21 cellular contexts compared by ENCODE assay signal in genomic region chr2:156189143-156189542, GRCh38.
DNase-seq lines count a peak whose midpoint lies in the region; ATAC-seq and TF ChIP-seq lines count a peak whose summit lies in the region.
"Had no signal": no experiment of that assay in that cellular context is flagged by ENCODE, and none has a peak within 500 bp of the region (broad histone marks: within the 10 kb centered on the region; RNA-seq: fewer than 3 reads in every experiment).

No MANE protein-coding gene starts in this region.

- ATAC-seq in activated CD4-positive, alpha-beta T cell treated with anti-CD3 and anti-CD28 coated beads for 36 hours: no peak
- ATAC-seq: activated CD4-positive, CD25-positive, alpha-beta regulatory T cell treated with anti-CD3 and anti-CD28 coated beads, Interleukin-2, amount 50 U/mL, for 24 hours; gastrocnemius medialis; naive thymus-derived CD4-positive, alpha-beta T cell had no signal

- peak overlapping the region; percentile 45 for H3K9ac ChIP-seq in mucosa of stomach (ENCODE audit: low read length)
- H3K9ac ChIP-seq in endodermal cell (ENCODE audit: extremely low read depth, low read length, poor library complexity, severe bottlenecking): no peak overlapping the region
- H3K9ac ChIP-seq: GM23248, parathyroid adenoma had no signal

- H3K9me3 Mint-ChIP-seq in activated CD4-positive, alpha-beta T cell treated with anti-CD3 and anti-CD28 coated beads for 36 hours (ENCODE audit: low read depth): no peaks in the 10 kb centered on the region
- no peaks in the 10 kb centered on the region for H3K9me3 Mint-ChIP-seq in endodermal cell
- H3K9me3 Mint-ChIP-seq: central memory CD8-positive, alpha-beta T cell; naive thymus-derived CD4-positive, alpha-beta T cell had no signal

- CTCF ChIA-PET in activated CD4-positive, alpha-beta T cell treated with anti-CD3 and anti-CD28 coated beads for 36 hours (lab: Charles Lee): interaction anchor here (1.8 kb wide), 1 partner anchor 8 kb away, joined by 4 read pairs; no protein-coding TSS in a partner anchor

- 91 to 95% methylated on average over 6 of the region's 6 CpGs for WGBS in endodermal cell (ENCODE audit: insufficient coverage in 1 of 2, insufficient read length in 1 of 2), 2 experiments

- no peak overlapping the region for H3K4me3 Mint-ChIP-seq in activated CD4-positive, alpha-beta T cell treated with anti-CD3 and anti-CD28 coated beads for 36 hours
- no peak overlapping the region for H3K4me3 Mint-ChIP-seq in endodermal cell
- H3K4me3 Mint-ChIP-seq: central memory CD8-positive, alpha-beta T cell; naive thymus-derived CD4-positive, alpha-beta T cell had no signal

- no peaks in the 10 kb centered on the region for H3K36me3 Mint-ChIP-seq in activated CD4-positive, alpha-beta T cell treated with anti-CD3 and anti-CD28 coated beads for 36 hours (ENCODE audit: low read depth)
- peaks cover 5% of the 10 kb centered on the region for H3K36me3 Mint-ChIP-seq in endodermal cell (ENCODE audit: low read depth)
- H3K36me3 Mint-ChIP-seq: naive thymus-derived CD4-positive, alpha-beta T cell had no signal

- intact Hi-C loops in activated CD4-positive, alpha-beta T cell treated with anti-CD3 and anti-CD28 coated beads for 36 hours (cut with DNase I, micrococcal nuclease): no loop called here

- H3K27me3 ChIP-seq in mucosa of stomach (ENCODE audit: control insufficient read depth, insufficient read depth, low read length) (no peaks in the 10 kb centered on the region), endodermal cell (ENCODE audit: control insufficient read depth, insufficient read depth, low read length, poor library complexity, severe bottlenecking) (no peaks in the 10 kb centered on the region)
- H3K27me3 ChIP-seq: gastrocnemius medialis, tibial nerve had no signal

- no peak for TF ChIP-seq CTCF in endodermal cell (conservative IDR thresholded peaks at IDR 0.05)

- peaks cover 3% of the 10 kb centered on the region for H3K27me3 Mint-ChIP-seq in activated CD4-positive, alpha-beta T cell treated with anti-CD3 and anti-CD28 coated beads for 36 hours
- H3K27me3 Mint-ChIP-seq in endodermal cell (ENCODE audit: insufficient read depth): no peaks in the 10 kb centered on the region

- H3K27ac Mint-ChIP-seq in activated CD4-positive, alpha-beta T cell treated with anti-CD3 and anti-CD28 coated beads for 36 hours: no peak overlapping the region
- H3K27ac Mint-ChIP-seq in endodermal cell: no peak overlapping the region
- H3K27ac Mint-ChIP-seq: naive thymus-derived CD4-positive, alpha-beta T cell had no signal

- DNase-seq in DMS153 (lab: John Stamatoyannopoulos, UW) (peak; percentile 91), NCI-H1417 treated with DMSO at 0.1 percent for 48 hours (lab: John Stamatoyannopoulos, UW) (peak; percentile 52), NCI-H69 (lab: John Stamatoyannopoulos, UW) (peak; percentile 77), endodermal cell (no peak), activated gamma-delta T cell (lab: John Stamatoyannopoulos, UW) (no peak)
- DNase-seq in activated CD4-positive, alpha-beta T cell treated with anti-CD3 and anti-CD28 coated beads for 36 hours: no peak
- DNase-seq in effector CD8-positive, alpha-beta T cell (lab: John Stamatoyannopoulos, UW): no peak
- DNase-seq: activated naive CD4-positive, alpha-beta T cell treated with anti-CD3 and anti-CD28 coated beads, Interleukin-2, amount 50 U/mL, for 16 hours; activated T-cell treated with anti-CD3 and anti-CD28 coated beads, Interleukin-2, amount 50 U/mL, for 48 hours; aorta; gastrocnemius medialis; GM23248; naive thymus-derived CD4-positive, alpha-beta T cell; NCI-H2171 treated with DMSO at 0.1 percent for 48 hours; stimulated activated CD4-positive, alpha-beta T cell treated with anti-CD3 and anti-CD28 coated beads, Interleukin-2, amount 100 ng/mL, for 24 hours; stimulated activated naive CD4-positive, alpha-beta T cell had no signal

- H3K36me3 ChIP-seq in mucosa of stomach (ENCODE audit: control insufficient read depth, insufficient read depth, low read length) (no peaks in the 10 kb centered on the region), endodermal cell (ENCODE audit: control insufficient read depth, insufficient read depth, low read length) (no peaks in the 10 kb centered on the region)
- H3K36me3 ChIP-seq: gastrocnemius medialis, tibial nerve had no signal

- H3K27ac ChIP-seq in endodermal cell (ENCODE audit: low read depth, low read length): no peak overlapping the region
- H3K27ac ChIP-seq: gastrocnemius medialis, GM23248, parathyroid adenoma, tibial nerve had no signal

- H3K9me3 ChIP-seq in mucosa of stomach (ENCODE audit: control insufficient read depth, low read length) (no peaks in the 10 kb centered on the region), endodermal cell (ENCODE audit: control insufficient read depth, low read length) (no peaks in the 10 kb centered on the region)
- H3K9me3 ChIP-seq: gastrocnemius medialis, tibial nerve had no signal

- POLR2A ChIA-PET in activated CD4-positive, alpha-beta T cell treated with anti-CD3 and anti-CD28 coated beads for 36 hours (lab: Charles Lee): no interaction called here

- peaks cover 8% of the 10 kb centered on the region for H3K4me1 Mint-ChIP-seq in activated CD4-positive, alpha-beta T cell treated with anti-CD3 and anti-CD28 coated beads for 36 hours
- H3K4me1 Mint-ChIP-seq in endodermal cell: peaks cover 13% of the 10 kb centered on the region
- H3K4me1 Mint-ChIP-seq: central memory CD8-positive, alpha-beta T cell; naive thymus-derived CD4-positive, alpha-beta T cell had no signal

- peaks cover 35% of the 10 kb centered on the region for H3K4me1 ChIP-seq in mucosa of stomach (ENCODE audit: control insufficient read depth, insufficient read depth, low read length)
- H3K4me1 ChIP-seq in endodermal cell (ENCODE audit: control insufficient read depth, insufficient read depth, low read length): peaks cover 5% of the 10 kb centered on the region
- H3K4me1 ChIP-seq: gastrocnemius medialis, parathyroid adenoma had no signal

- H3K4me3 ChIP-seq in mucosa of stomach (ENCODE audit: low read length) (no peak overlapping the region), endodermal cell (ENCODE audit: low read length) (no peak overlapping the region)
- H3K4me3 ChIP-seq: gastrocnemius medialis, GM23248, tibial nerve had no signal

Comparison
In these comparisons a context has a peak if more than half of its experiments do, and no peak if none do; other contexts are left out.
1. DNase-seq: peak in DMS153 (single experiment), NCI-H1417 treated with DMSO at 0.1 percent for 48 hours (single experiment) and NCI-H69 (single experiment); none in activated CD4-positive, alpha-beta T cell treated with anti-CD3 and anti-CD28 coated beads for 36 hours (single experiment), effector CD8-positive, alpha-beta T cell (single experiment), endodermal cell (single experiment) and activated gamma-delta T cell (single experiment).